Comparison of ENCODE assay signal across 8 cellular contexts in the genomic region with DNA sequence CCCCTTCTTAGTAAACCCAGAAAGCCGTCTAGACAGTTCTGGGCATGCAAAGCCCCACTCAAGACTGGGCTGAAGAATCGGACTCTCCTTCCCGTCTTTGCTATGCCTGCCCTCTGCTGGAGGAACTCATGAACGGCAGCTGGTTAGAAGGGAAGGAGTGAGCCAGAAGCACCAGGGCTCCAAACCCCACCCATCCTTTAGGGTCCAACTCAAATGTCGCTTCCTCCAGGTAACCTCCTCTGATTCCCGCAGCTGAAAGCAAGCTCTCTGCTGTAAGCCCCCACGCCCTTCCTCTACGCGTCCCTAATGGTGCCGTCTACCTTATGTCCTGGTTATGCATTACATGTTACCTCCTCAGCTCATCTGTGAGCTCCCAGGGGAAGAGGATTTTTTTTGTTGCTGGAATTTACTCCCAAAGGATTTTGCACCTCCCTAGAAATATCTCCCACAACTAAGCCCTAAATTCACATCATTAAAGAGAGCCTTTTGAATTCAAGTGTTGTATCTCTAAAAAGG. TPM values are rescaled to one million over a fixed set of nuclear protein-coding genes. Genes with fewer than 3 reads are reported as not detected.
DNase-seq lines count a peak whose midpoint lies in the region; ATAC-seq, FAIRE-seq and TF ChIP-seq lines count a peak whose summit lies in the region.

No MANE protein-coding gene starts in this region.

- no peaks in the 10 kb centered on the region for H3K9me3 ChIP-seq in endothelial cell of umbilical vein (replicated peaks; ENCODE audit: control insufficient read depth, insufficient read depth, low read length)

- DNase-seq in GM18507 (ENCODE audit: extremely low spot score, insufficient read length, low read depth), result peak; percentile 65
- DNase-seq in HUDEP-2 (lab: John Stamatoyannopoulos, UW; ENCODE audit: unreplicated experiment in 76 of 76), result peak in 60 of 76 experiments; percentile 3 to 81 (median 48)
- peak; percentile 30 to 68 for DNase-seq in NOMO-1 (lab: John Stamatoyannopoulos, UW; ENCODE audit: unreplicated experiment in 2 of 2)
- DNase-seq in activated CD8-positive, alpha-beta memory T cell treated with anti-CD3 and anti-CD28 coated beads for 4 hours (ENCODE audit: low read depth in 2 of 2), result peak; percentile 44 to 58
- DNase-seq in endothelial cell of umbilical vein (ENCODE audit: low read depth, low spot score), result peak; percentile 73
- peak; percentile 66 for DNase-seq in middle frontal gyrus (ENCODE audit: extremely low spot score, low spot score)
- peak; percentile 62 for DNase-seq in stimulated activated CD8-positive, alpha-beta memory T cell treated with anti-CD3 and anti-CD28 coated beads, Interleukin-4, amount 100 ng/mL, for 24 hours (ENCODE audit: low read depth)

- no peaks in the 10 kb centered on the region for H3K79me2 ChIP-seq in endothelial cell of umbilical vein (ENCODE audit: control insufficient read depth, insufficient read depth, low read length)

- no peaks in the 10 kb centered on the region for H3K4me1 ChIP-seq in endothelial cell of umbilical vein (ENCODE audit: control insufficient read depth, extremely low read depth, insufficient read depth, low read length)

- no peak overlapping the region for H3K9ac ChIP-seq in endothelial cell of umbilical vein (replicated peaks; ENCODE audit: extremely low read depth, insufficient read depth, low read length)

- H3K9me1 ChIP-seq in endothelial cell of umbilical vein (replicated peaks; ENCODE audit: control insufficient read depth, extremely low read depth, insufficient read depth, low read length), result no peaks in the 10 kb centered on the region

- no peak for ATAC-seq in HG02840 (IDR thresholded peaks at IDR 0.05; ENCODE audit: low FRiP score, unreplicated experiment)

- intact Hi-C loops in endothelial cell of umbilical vein (cut with micrococcal nuclease), result loop anchor here (1.0 to 2.0 kb wide), 4 partner anchors 111 to 343 kb away; a partner anchor contains a TSS

- CTCF ChIA-PET in endothelial cell of umbilical vein (lab: Charles Lee), result interaction anchor here (0.6 to 4.8 kb wide), 32 partner anchors 9 to 343 kb away, joined by 3 to 140 read pairs (median 4); partner anchors contain the start of gene SLC4A8

- H3K4me3 ChIP-seq in endothelial cell of umbilical vein (replicated peaks in 1 of 3; ENCODE audit: insufficient read depth in 1 of 3, low read depth in 1 of 3, low read length in 3 of 3), result no peak overlapping the region

- no peak overlapping the region for H3K4me2 ChIP-seq in endothelial cell of umbilical vein (ENCODE audit: insufficient read depth, low read length)

- POLR2A ChIA-PET in endothelial cell of umbilical vein (lab: Charles Lee), result no interaction called here

- no TSS peak for BruUV-seq in endothelial cell of umbilical vein (replicated peaks; lab: Mats Ljungman, UMichigan)

- dilution Hi-C loops in endothelial cell of umbilical vein (cut with MboI; ENCODE audit: extremely low pct_ligation_motif_present, low sequenced_read_pairs), result no loop called here

- peak overlapping the region; percentile 55 for H2AFZ ChIP-seq in endothelial cell of umbilical vein (ENCODE audit: low read depth, low read length)

- H3K36me3 ChIP-seq in endothelial cell of umbilical vein (ENCODE audit: control insufficient read depth in 2 of 2, extremely low read depth in 1 of 2, insufficient read depth in 2 of 2, low read length in 2 of 2), result no peaks in the 10 kb centered on the region

- H4K20me1 ChIP-seq in endothelial cell of umbilical vein (replicated peaks; ENCODE audit: control insufficient read depth, extremely low read depth, insufficient read depth, low read length), result no peaks in the 10 kb centered on the region

- no peak for TF ChIP-seq POLR2A in endothelial cell of umbilical vein (IDR thresholded peaks at IDR 0.05; ENCODE audit: low read depth, low read length)

- TF ChIP-seq CTCF in endothelial cell of umbilical vein (IDR thresholded peaks at IDR 0.05; ENCODE audit: extremely low read depth in 1 of 2, insufficient read depth in 1 of 2, low read depth in 1 of 2, low read length in 2 of 2), result peak; percentile 82 to 90

- FAIRE-seq in GM18507 (lab: Jason Lieb, UNC), result peak; percentile 88
- FAIRE-seq in endothelial cell of umbilical vein (lab: Jason Lieb, UNC), result peak; percentile 96

- H3K27me3 ChIP-seq in endothelial cell of umbilical vein (ENCODE audit: control insufficient read depth in 2 of 2, insufficient read depth in 2 of 2, low read length in 2 of 2), result peaks cover 2 to 3% of the 10 kb centered on the region in 2 experiments

- H3K27ac ChIP-seq in endothelial cell of umbilical vein (ENCODE audit: insufficient read depth, low read depth, low read length), result no peak overlapping the region

TF ChIP-seq in endothelial cell of umbilical vein, 7 proteins besides CTCF, POLR2A, EP300 and RAD21:
- TF ChIP-seq EZH2 (IDR thresholded peaks at IDR 0.05; ENCODE audit: borderline replicate concordance, low read depth, low read length, severe bottlenecking) (no peak), POLR2AphosphoS5 (IDR thresholded peaks at IDR 0.05; ENCODE audit: insufficient read depth, low read depth, low read length) (no peak), GATA2 (IDR thresholded peaks at IDR 0.05; ENCODE audit: insufficient read depth, insufficient read length, low read depth, low read length) (no peak), JUN (IDR thresholded peaks at IDR 0.05; ENCODE audit: borderline replicate concordance, insufficient read depth, insufficient read length, low read depth) (no peak), FOS (IDR thresholded peaks at IDR 0.05; ENCODE audit: borderline replicate concordance, insufficient read depth, low read length) (no peak), MAX (IDR thresholded peaks at IDR 0.05; ENCODE audit: insufficient read depth, insufficient read length) (no peak), MYC (IDR thresholded peaks at IDR 0.05; ENCODE audit: low read depth, low read length) (no peak)

RNA-seq across cellular contexts. Expression of gene SCN8A, which starts 59.0 kb away (rescaled TPM):
- 20.2 and 20.4 TPM in 2 replicates for total RNA-seq in endothelial cell of umbilical vein
- 7.6 and 9.4 TPM in 2 replicates for polyA plus RNA-seq in endothelial cell of umbilical vein
- polyA plus RNA-seq in endothelial cell of umbilical vein (2011; cell fraction: cytosol; rRNA removed), result 4.6 and 6.8 TPM in 2 replicates
- 58.8 and 70.3 TPM in 2 replicates for polyA plus RNA-seq in endothelial cell of umbilical vein (2011; cell fraction: nucleus; rRNA removed)
- 18.1 and 18.8 TPM in 2 replicates for polyA plus RNA-seq in endothelial cell of umbilical vein (2012)
- 85.5 and 124 TPM in 2 replicates for polyA minus RNA-seq in endothelial cell of umbilical vein
- not detected for polyA minus RNA-seq in endothelial cell of umbilical vein (2011; cell fraction: cytosol; rRNA and poly(A)+ RNA removed)
- polyA minus RNA-seq in endothelial cell of umbilical vein (2011; cell fraction: nucleus; rRNA and poly(A)+ RNA removed), result 115 and 170 TPM in 2 replicates
